Comparison of ENCODE assay signal across 8 cellular contexts in the genomic region with DNA sequence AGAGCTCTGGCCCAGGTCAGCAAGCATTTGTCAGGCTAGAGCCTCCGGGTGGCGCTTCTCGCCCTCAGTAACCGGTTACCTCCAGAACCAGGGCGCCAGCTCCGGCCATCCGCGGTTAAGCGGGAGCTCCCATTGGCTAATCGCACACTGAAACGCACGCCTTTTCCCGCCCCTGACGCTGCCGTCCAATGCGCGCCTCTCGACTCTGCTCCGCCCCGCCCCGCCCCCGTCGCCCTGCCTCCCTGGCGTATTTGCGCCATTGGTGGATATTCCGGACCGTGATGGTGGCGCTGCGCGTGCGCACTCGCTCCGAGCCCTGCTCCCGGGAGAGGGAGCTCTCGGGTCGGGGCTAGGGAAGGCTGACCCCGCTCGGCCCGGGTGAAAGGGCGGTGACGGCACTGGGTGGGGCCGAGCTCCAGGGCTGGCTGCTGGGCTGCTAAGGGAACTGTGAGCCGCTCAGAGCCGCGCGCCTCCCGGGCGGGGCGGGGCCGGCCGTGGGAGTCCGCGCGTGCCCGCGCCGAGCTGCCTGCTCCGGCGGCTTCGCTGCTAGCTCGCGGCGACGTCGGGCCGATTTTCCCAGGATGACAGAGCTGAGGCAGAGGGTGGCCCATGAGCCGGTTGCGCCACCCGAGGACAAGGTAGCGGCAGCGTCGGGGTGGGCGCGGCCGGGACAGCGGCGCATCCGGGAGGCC. TPM values are rescaled to one million over a fixed set of nuclear protein-coding genes. Genes with fewer than 3 reads are reported as not detected.
DNase-seq lines count a peak whose midpoint lies in the region; ATAC-seq, FAIRE-seq and TF ChIP-seq lines count a peak whose summit lies in the region.

CDS2 (plus strand) TSS at position 497 of the 692 bp plus-strand sequence; CDS start at position 582, 85 bp downstream.

- intact Hi-C loops in body of pancreas (cut with DNase I) (no loop called here), sciatic nerve (cut with DNase I) (loop anchor here (5.0 kb wide), 1 partner anchor 66 kb away; no protein-coding TSS in a partner anchor)

- H3K36me3 ChIP-seq in body of pancreas (replicated peaks in 1 of 2; ENCODE audit: insufficient read depth in 1 of 2, low read depth in 2 of 2) = no peaks in the 10 kb centered on the region

- ATAC-seq in A549 (peak; percentile 92 to 95), HG03066 (IDR thresholded peaks at IDR 0.05; ENCODE audit: low read depth, unreplicated experiment) (peak; percentile 92), body of pancreas (peak; percentile 94), sciatic nerve (peak; percentile 98)

- DNase-seq in A549 (ENCODE audit: low read depth in 1 of 2, low spot score in 1 of 2) (peak; percentile 98 to 100), NCI-H2107 treated with DMSO at 0.1 percent for 48 hours (lab: John Stamatoyannopoulos, UW; ENCODE audit: unreplicated experiment) (peak; percentile 91), body of pancreas (peak; percentile 100), iPS DF 19.7 (ENCODE audit: low read depth, low spot score) (peak; percentile 95), sciatic nerve (ENCODE audit: low spot score) (peak; percentile 100)

- TF ChIP-seq CTCF in A549 (IDR thresholded peaks at IDR 0.05) = peak; percentile 75
- peak; percentile 35 to 75 (median 67) for TF ChIP-seq CTCF in body of pancreas (IDR thresholded peaks at IDR 0.05)

- peak; percentile 81 to 87 for TF ChIP-seq RAD21 in A549 (conservative IDR thresholded peaks at IDR 0.05 in 1 of 2, IDR thresholded peaks at IDR 0.05 in 1 of 2)

- peak within 1 kb of the TSS; percentile 86 for H3K4me2 ChIP-seq in A549

- CTCF ChIA-PET in A549 (lab: Yijun Ruan, JAX) = interaction anchor here (0.5 to 8.3 kb wide), 38 partner anchors 9 to 627 kb away, joined by 3 to 200 read pairs (median 5); no protein-coding TSS in a partner anchor

- FAIRE-seq in A549 (lab: Jason Lieb, UNC) = peak; percentile 89
- peak; percentile 85 for FAIRE-seq in TTC549 (lab: Jason Lieb, UNC)

- H3K27ac ChIP-seq in A549 (peak within 1 kb of the TSS; percentile 85 to 98), body of pancreas (peak within 1 kb of the TSS; percentile 86 to 97 (median 90))

- WGBS in A549 (ENCODE audit: missing lambda C conversion rate) = under 1% methylated on average over 26 of the region's 78 CpGs
- 0 to 1% methylated on average over 12 to 74 of the region's 78 CpGs for WGBS in body of pancreas, 2 donors

- H3K4me1 ChIP-seq in A549 (peaks cover 10% of the 10 kb centered on the region; the same call in 2 of the 3 replicates), body of pancreas (peaks cover 19% of the 10 kb centered on the region)

- TF ChIP-seq POLR2A in A549 (IDR thresholded peaks at IDR 0.05; ENCODE audit: low read length) (peak; percentile 74), GM18526 (IDR thresholded peaks at IDR 0.05; ENCODE audit: extremely low read depth, insufficient read length) (peak; percentile 68), body of pancreas (IDR thresholded peaks at IDR 0.05) (peak; percentile 72 to 94 (median 88))

- POLR2A ChIA-PET in A549 (lab: Yijun Ruan, JAX) = interaction anchor here (0.5 to 2.1 kb wide), 11 partner anchors 9 to 824 kb away, joined by 3 to 21 read pairs (median 3); partner anchors contain the start of genes MCM8 and TRMT6

- no peaks in the 10 kb centered on the region for H3K27me3 ChIP-seq in body of pancreas

- H3K9me3 ChIP-seq in A549 = no peaks in the 10 kb centered on the region
- H3K9me3 ChIP-seq in body of pancreas = no peaks in the 10 kb centered on the region

- H3K4me3 ChIP-seq in A549 (peak within 1 kb of the TSS; percentile 78), body of pancreas (peak within 1 kb of the TSS; percentile 43 to 48)

- no peak for TF ChIP-seq EP300 in A549 (IDR thresholded peaks at IDR 0.05)

TF ChIP-seq in A549, 52 proteins besides CTCF, POLR2A, EP300 and RAD21:
- peak; percentile 63 for TF ChIP-seq MAX (IDR thresholded peaks at IDR 0.05)
- TF ChIP-seq RFX5 (IDR thresholded peaks at IDR 0.05) = peak; percentile 75
- peak; percentile 31 to 41; a peak in 2 of 4 replicates for TF ChIP-seq CEBPB (IDR thresholded peaks at IDR 0.05)
- peak; percentile 86 for TF ChIP-seq SMC3 (IDR thresholded peaks at IDR 0.05)
- TF ChIP-seq CHD2 (IDR thresholded peaks at IDR 0.05; ENCODE audit: low read length, partially characterized antibody) = no peak
- 0 out of 2 replicates have a peak, but pooled peaks have one; percentile 21 for TF ChIP-seq MAZ (IDR thresholded peaks at IDR 0.05; ENCODE audit: borderline replicate concordance, low read depth, low read length)
- TF ChIP-seq, protein P1, sequence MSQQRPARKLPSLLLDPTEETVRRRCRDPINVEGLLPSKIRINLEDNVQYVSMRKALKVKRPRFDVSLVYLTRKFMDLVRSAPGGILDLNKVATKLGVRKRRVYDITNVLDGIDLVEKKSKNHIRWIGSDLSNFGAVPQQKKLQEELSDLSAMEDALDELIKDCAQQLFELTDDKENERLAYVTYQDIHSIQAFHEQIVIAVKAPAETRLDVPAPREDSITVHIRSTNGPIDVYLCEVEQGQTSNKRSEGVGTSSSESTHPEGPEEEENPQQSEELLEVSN (IDR thresholded peaks at IDR 0.05; ENCODE audit: borderline replicate concordance, low read depth) = peak; percentile 65
- peak; percentile 37 to 45; a peak in 1 of 5 replicates for TF ChIP-seq JUN (IDR thresholded peaks at IDR 0.05)
- TF ChIP-seq, protein P2, sequence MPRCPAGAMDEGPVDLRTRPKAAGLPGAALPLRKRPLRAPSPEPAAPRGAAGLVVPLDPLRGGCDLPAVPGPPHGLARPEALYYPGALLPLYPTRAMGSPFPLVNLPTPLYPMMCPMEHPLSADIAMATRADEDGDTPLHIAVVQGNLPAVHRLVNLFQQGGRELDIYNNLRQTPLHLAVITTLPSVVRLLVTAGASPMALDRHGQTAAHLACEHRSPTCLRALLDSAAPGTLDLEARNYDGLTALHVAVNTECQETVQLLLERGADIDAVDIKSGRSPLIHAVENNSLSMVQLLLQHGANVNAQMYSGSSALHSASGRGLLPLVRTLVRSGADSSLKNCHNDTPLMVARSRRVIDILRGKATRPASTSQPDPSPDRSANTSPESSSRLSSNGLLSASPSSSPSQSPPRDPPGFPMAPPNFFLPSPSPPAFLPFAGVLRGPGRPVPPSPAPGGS (IDR thresholded peaks at IDR 0.05) = peak; percentile 20; the same call in 1 of the 3 replicates
- TF ChIP-seq HMGXB4 (CRISPR knock-in tag; IDR thresholded peaks at IDR 0.05; ENCODE audit: borderline replicate concordance) = no peak
- TF ChIP-seq RARB (CRISPR knock-in tag; IDR thresholded peaks at IDR 0.05) = no peak
- peak; percentile 90 for TF ChIP-seq PHF8 (IDR thresholded peaks at IDR 0.05; ENCODE audit: borderline replicate concordance, low read depth)
- no peak for TF ChIP-seq ZNF302 (CRISPR knock-in tag; IDR thresholded peaks at IDR 0.05)
- no peak for TF ChIP-seq HOXB13 (CRISPR knock-in tag; IDR thresholded peaks at IDR 0.05; ENCODE audit: low read depth)

RNA-seq across cellular contexts. Expression of gene CDS2, which starts in this region (rescaled TPM):
- polyA plus RNA-seq in A549 (2011; rRNA removed) = 106 and 128 TPM in 2 replicates
- polyA plus RNA-seq in A549 (2012; cell fraction: cytosol; rRNA removed) = 26.2 and 34.1 TPM in 2 replicates
- 13.9 and 27.4 TPM in 2 replicates for polyA plus RNA-seq in A549 (2012; cell fraction: nucleus; rRNA removed)
- 34.0 to 44.0 TPM (median 37.4 TPM) in 3 replicates for polyA plus RNA-seq in A549 (2017; fragmentation: RNase III; extraction: RNeasy Plus Mini Kit Qiagen cat#74134 plus additional on column Dnase treatment)
- polyA minus RNA-seq in A549 (2011; rRNA and poly(A)+ RNA removed) = 100 TPM in 2 replicates
- 10 to 100 TPM; 10.2 to 13.5 TPM for total RNA-seq in body of pancreas
- 62.7 TPM for total RNA-seq in sciatic nerve

Comparison
In these comparisons a context has a peak if more than half of its experiments do, and no peak if none do; other contexts are left out.
1. Peak in every context shown above with its lines: DNase-seq, ATAC-seq, H3K4me3 ChIP-seq and H3K27ac ChIP-seq.